ENCODE assay signal across 13 cellular contexts in genomic region chr12:110330544-110330943, GRCh38. TPM values are rescaled to one million over a fixed set of nuclear protein-coding genes. Genes with fewer than 3 reads are reported as not detected.
A peak's percentile ranks its signal among the peaks of the same experiment; 100 is the strongest.
DNase-seq lines count a peak whose midpoint lies in the region; ATAC-seq, FAIRE-seq and TF ChIP-seq lines count a peak whose summit lies in the region.
"Had no signal": no experiment of that assay in that cellular context is flagged by ENCODE, and none has a peak within 500 bp of the region (broad histone marks: within the 10 kb centered on the region; RNA-seq: fewer than 3 reads in every experiment).

No MANE protein-coding gene starts in this region.

- no peak for FAIRE-seq in HTR-8/SVneo (lab: Jason Lieb, UNC)

- TF ChIP-seq CTCF in AG04449 (IDR thresholded peaks at IDR 0.05; ENCODE audit: insufficient read depth, low read length, missing control alignments) (no peak), foreskin fibroblast (IDR thresholded peaks at IDR 0.05; ENCODE audit: low read depth, low read length) (no peak), ascending aorta (IDR thresholded peaks at IDR 0.05) (no peak)

- DNase-seq in AG04449 (ENCODE audit: low read depth, low spot score), result peak; percentile 17
- DNase-seq in HTR-8/SVneo (ENCODE audit: insufficient read length, low spot score), result peak; percentile 33
- DNase-seq in foreskin fibroblast, result peak; percentile 19 to 53
- no peak for DNase-seq in T-helper 2 cell treated with Interferon-gamma antibody and Interleukin-4, amounts not matched to agents 5 μg/mL and 100 μg/mL, for 36 hours (ENCODE audit: low spot score)
- no peak for DNase-seq in NCI-H510A (lab: John Stamatoyannopoulos, UW)
- DNase-seq in ascending aorta (ENCODE audit: low spot score in 2 of 2), result no peak
- DNase-seq in DMS153 (lab: John Stamatoyannopoulos, UW), result no peak
- DNase-seq: COR-L47, cortex of kidney, NCI-H1417 treated with DMSO at 0.1 percent for 48 hours, SHP77 treated with DMSO at 0.1 percent for 48 hours, transverse colon had no signal

- intact Hi-C loops in ascending aorta (cut with DNase I), result no loop called here

- CTCF ChIA-PET in AG04449 (lab: Yijun Ruan, JAX), result interaction anchor here (0.9 to 3.2 kb wide), 6 partner anchors 9 to 231 kb away, joined by 3 to 16 read pairs (median 6); no protein-coding TSS in a partner anchor

- H3K27me3 ChIP-seq in ascending aorta, result no peaks in the 10 kb centered on the region
- H3K27me3 ChIP-seq: transverse colon had no signal

- peak overlapping the region; percentile 14 for H3K27ac Mint-ChIP-seq in activated T-helper 17 cell treated with anti-CD3 and anti-CD28 coated beads, Interleukin-2, amount 50 U/mL, for 72 hours
- H3K27ac Mint-ChIP-seq in T-helper 2 cell treated with Interferon-gamma antibody and Interleukin-4, amounts not matched to agents 5 μg/mL and 100 μg/mL, for 36 hours, result no peak overlapping the region

- H3K4me1 ChIP-seq in ascending aorta, result peaks cover 0 to 16% of the 10 kb centered on the region in 2 donors

- H3K36me3 Mint-ChIP-seq in activated T-helper 17 cell treated with anti-CD3 and anti-CD28 coated beads, Interleukin-2, amount 50 U/mL, for 72 hours (ENCODE audit: low read depth), result peaks cover 100% of the 10 kb centered on the region
- peaks cover 65% of the 10 kb centered on the region for H3K36me3 Mint-ChIP-seq in T-helper 2 cell treated with Interferon-gamma antibody and Interleukin-4, amounts not matched to agents 5 μg/mL and 100 μg/mL, for 36 hours (ENCODE audit: low read depth)

- peaks cover 10% of the 10 kb centered on the region for H3K4me1 Mint-ChIP-seq in activated T-helper 17 cell treated with anti-CD3 and anti-CD28 coated beads, Interleukin-2, amount 50 U/mL, for 72 hours
- peaks cover 9% of the 10 kb centered on the region for H3K4me1 Mint-ChIP-seq in T-helper 2 cell treated with Interferon-gamma antibody and Interleukin-4, amounts not matched to agents 5 μg/mL and 100 μg/mL, for 36 hours (ENCODE audit: low read depth)

- POLR2A ChIA-PET in AG04449 (lab: Yijun Ruan, JAX), result interaction anchor here (0.6 kb wide), 1 partner anchor 66 kb away, joined by 3 read pairs; no protein-coding TSS in a partner anchor

- ATAC-seq in activated T-helper 17 cell treated with anti-CD3 and anti-CD28 coated beads, Interleukin-2, amount 50 U/mL, for 72 hours (replicated peaks), result no peak

- H3K4me3 Mint-ChIP-seq in activated T-helper 17 cell treated with anti-CD3 and anti-CD28 coated beads, Interleukin-2, amount 50 U/mL, for 72 hours, result no peak overlapping the region
- no peak overlapping the region for H3K4me3 Mint-ChIP-seq in T-helper 2 cell treated with Interferon-gamma antibody and Interleukin-4, amounts not matched to agents 5 μg/mL and 100 μg/mL, for 36 hours

- H3K9me3 Mint-ChIP-seq in activated T-helper 17 cell treated with anti-CD3 and anti-CD28 coated beads, Interleukin-2, amount 50 U/mL, for 72 hours, result no peaks in the 10 kb centered on the region
- no peaks in the 10 kb centered on the region for H3K9me3 Mint-ChIP-seq in T-helper 2 cell treated with Interferon-gamma antibody and Interleukin-4, amounts not matched to agents 5 μg/mL and 100 μg/mL, for 36 hours

- H3K9me3 ChIP-seq in ascending aorta, result no peaks in the 10 kb centered on the region
- H3K9me3 ChIP-seq: transverse colon had no signal

- H3K4me3 ChIP-seq in AG04449 (ENCODE audit: low read depth, low read length) (no peak overlapping the region), foreskin fibroblast (ENCODE audit: low read depth in 1 of 2, low read length in 2 of 2) (no peak overlapping the region), ascending aorta (no peak overlapping the region)
- H3K4me3 ChIP-seq: transverse colon had no signal

- H3K27ac ChIP-seq in ascending aorta, result no peak overlapping the region
- H3K27ac ChIP-seq: transverse colon had no signal

- peaks cover 72 to 80% of the 10 kb centered on the region in 2 donors for H3K36me3 ChIP-seq in ascending aorta

- no peaks in the 10 kb centered on the region for H3K27me3 Mint-ChIP-seq in activated T-helper 17 cell treated with anti-CD3 and anti-CD28 coated beads, Interleukin-2, amount 50 U/mL, for 72 hours
- H3K27me3 Mint-ChIP-seq in T-helper 2 cell treated with Interferon-gamma antibody and Interleukin-4, amounts not matched to agents 5 μg/mL and 100 μg/mL, for 36 hours (ENCODE audit: low read depth), result no peaks in the 10 kb centered on the region

RNA-seq across cellular contexts. Expression of gene ATP2A2, which starts 49.5 kb away (rescaled TPM):
- 100 to 1,000 TPM; 135 to 261 TPM for total RNA-seq in activated T-helper 17 cell treated with anti-CD3 and anti-CD28 coated beads, Interleukin-2, amount 50 U/mL, for 72 hours
- total RNA-seq in ascending aorta, result 185 TPM

Comparison
In these comparisons a context has a peak if more than half of its experiments do, and no peak if none do; other contexts are left out.
1. DNase-seq: peak in AG04449 (single experiment), HTR-8/SVneo (single experiment) and foreskin fibroblast (2 of 2); none in T-helper 2 cell treated with Interferon-gamma antibody and Interleukin-4, amounts not matched to agents 5 μg/mL and 100 μg/mL, for 36 hours (single experiment), NCI-H510A (single experiment), ascending aorta (0 of 2) and DMS153 (single experiment).